ENCODE assay signal across 19 cellular contexts in the genomic region with DNA sequence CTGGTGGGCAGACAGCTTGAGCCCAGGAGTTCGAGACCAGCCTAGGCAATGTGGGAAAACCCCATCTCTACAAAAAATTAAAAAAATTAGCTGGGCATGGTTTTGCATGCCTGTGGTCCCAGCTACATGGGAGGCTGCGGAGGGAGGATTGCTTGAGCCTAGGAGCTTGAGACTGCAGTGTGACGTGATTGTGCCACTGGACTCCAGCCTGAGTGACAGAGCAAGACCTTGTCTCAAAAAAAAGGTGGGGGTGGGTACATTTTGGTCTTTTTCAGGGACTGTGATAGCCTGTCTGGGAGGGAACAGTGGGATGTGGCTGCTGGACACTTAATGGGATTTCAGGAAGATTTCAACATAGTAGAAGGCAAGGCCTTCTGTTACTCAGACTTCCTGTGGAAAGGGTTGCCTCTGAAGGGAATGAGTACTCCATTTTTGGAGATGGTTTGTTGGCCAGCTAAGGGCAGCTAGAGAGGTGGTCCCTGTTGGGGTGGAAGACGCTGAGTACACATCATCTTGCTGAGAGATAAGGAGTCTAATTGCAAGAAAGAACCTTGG. TPM values are rescaled to one million over a fixed set of nuclear protein-coding genes. Genes with fewer than 3 reads are reported as not detected.
DNase-seq lines count a peak whose midpoint lies in the region; ATAC-seq and TF ChIP-seq lines count a peak whose summit lies in the region.
"Had no signal": no experiment of that assay in that cellular context is flagged by ENCODE, and none has a peak within 500 bp of the region (broad histone marks: within the 10 kb centered on the region; RNA-seq: fewer than 3 reads in every experiment).

No MANE protein-coding gene starts in this region.

- H3K27me3 ChIP-seq in H7 (ENCODE audit: control insufficient read depth, insufficient read depth, low read length): no peaks in the 10 kb centered on the region

- no peak overlapping the region for H3K4me3 Mint-ChIP-seq in CD14-positive monocyte
- H3K4me3 Mint-ChIP-seq in effector memory CD8-positive, alpha-beta T cell: no peak overlapping the region
- H3K4me3 Mint-ChIP-seq: stimulated activated naive CD8-positive, alpha-beta T cell treated with anti-CD3 and anti-CD28 coated beads, Interleukin-15, Interleukin-2, amounts not matched to agents 100 ng/mL and 50 ng/mL, for 24 hours had no signal

- no peaks in the 10 kb centered on the region for H3K27me3 Mint-ChIP-seq in CD14-positive monocyte (ENCODE audit: low read depth in 3 of 3)
- H3K27me3 Mint-ChIP-seq in effector memory CD8-positive, alpha-beta T cell: no peaks in the 10 kb centered on the region
- H3K27me3 Mint-ChIP-seq: stimulated activated naive CD8-positive, alpha-beta T cell treated with anti-CD3 and anti-CD28 coated beads, Interleukin-15, Interleukin-2, amounts not matched to agents 100 ng/mL and 50 ng/mL, for 24 hours had no signal

- no peak for ATAC-seq in effector memory CD8-positive, alpha-beta T cell (replicated peaks)
- ATAC-seq in sciatic nerve (peak; percentile 60), GM21367 (IDR thresholded peaks at IDR 0.05; ENCODE audit: unreplicated experiment) (no peak), HG02981 (IDR thresholded peaks at IDR 0.05; ENCODE audit: unreplicated experiment) (no peak)
- ATAC-seq: GM12878, K562 had no signal

- DNase-seq in CD14-positive monocyte (ENCODE audit: low spot score) (no peak), NCI-H82 treated with DMSO at 0.1 percent for 48 hours (lab: John Stamatoyannopoulos, UW; ENCODE audit: unreplicated experiment) (peak; percentile 9), sciatic nerve (ENCODE audit: low spot score) (no peak), germinal center (ENCODE audit: low spot score) (no peak), H7 (no peak)
- no peak for DNase-seq in effector memory CD8-positive, alpha-beta T cell
- DNase-seq: activated CD4-positive, CD25-positive, alpha-beta regulatory T cell; anterior cingulate cortex; cortex of kidney; NCI-H2029; NCI-H510A treated with DMSO at 0.1 percent for 48 hours; Right ventricle myocardium superior had no signal

- no peaks in the 10 kb centered on the region for H3K36me3 ChIP-seq in H7 (replicated peaks; ENCODE audit: control insufficient read depth, insufficient read depth, low read length)

- H3K4me3 ChIP-seq in H7 (ENCODE audit: insufficient read depth, low read depth, low read length): no peak overlapping the region
- H3K4me3 ChIP-seq: GM12878, K562, lung had no signal

- peak overlapping the region in 4 of 7 donors; percentile 18 to 69 (median 52) for H3K27ac Mint-ChIP-seq in CD14-positive monocyte
- H3K27ac Mint-ChIP-seq in effector memory CD8-positive, alpha-beta T cell: peak overlapping the region; percentile 38 to 79
- H3K27ac Mint-ChIP-seq: activated T-helper 2 cell treated with anti-CD3 and anti-CD28 coated beads, Interferon-gamma antibody, Interleukin-2, Interleukin-4, amounts not matched to agents 10 μg/mL and 5 μg/mL and 100 μg/mL, durations not matched to agents 14 hours and 24 hours and 36 hours; stimulated activated naive CD8-positive, alpha-beta T cell treated with anti-CD3 and anti-CD28 coated beads, Interleukin-15, Interleukin-2, amounts not matched to agents 100 ng/mL and 50 ng/mL, for 24 hours had no signal

- peaks cover 67 to 84% of the 10 kb centered on the region in 2 donors for H3K36me3 Mint-ChIP-seq in CD14-positive monocyte
- H3K36me3 Mint-ChIP-seq in effector memory CD8-positive, alpha-beta T cell (ENCODE audit: insufficient read depth): peaks cover 14% of the 10 kb centered on the region

- H3K9me3 Mint-ChIP-seq in CD14-positive monocyte: peaks cover 0 to 5% (median 3%) of the 10 kb centered on the region in 7 donors
- no peaks in the 10 kb centered on the region for H3K9me3 Mint-ChIP-seq in effector memory CD8-positive, alpha-beta T cell
- H3K9me3 Mint-ChIP-seq: activated T-helper 2 cell treated with anti-CD3 and anti-CD28 coated beads, Interferon-gamma antibody, Interleukin-2, Interleukin-4, amounts not matched to agents 10 μg/mL and 5 μg/mL and 100 μg/mL, durations not matched to agents 14 hours and 24 hours and 36 hours; stimulated activated naive CD8-positive, alpha-beta T cell treated with anti-CD3 and anti-CD28 coated beads, Interleukin-15, Interleukin-2, amounts not matched to agents 100 ng/mL and 50 ng/mL, for 24 hours had no signal

- peaks cover 68% of the 10 kb centered on the region for H3K4me1 Mint-ChIP-seq in CD14-positive monocyte
- H3K4me1 Mint-ChIP-seq in effector memory CD8-positive, alpha-beta T cell (ENCODE audit: low read depth in 2 of 2): peaks cover 7 to 8% of the 10 kb centered on the region in 2 donors

- intact Hi-C loops in CD14-positive monocyte (cut with micrococcal nuclease) (loop anchor here in 1 of 2 donors (10.0 kb wide), 1 partner anchor 118 kb away; no protein-coding TSS in a partner anchor), sciatic nerve (cut with DNase I) (no loop called here)

- TF ChIP-seq CTCF in CD14-positive monocyte (IDR thresholded peaks at IDR 0.05): no peak

RNA-seq across cellular contexts. Expression of a gene that starts 40.6 kb away (rescaled TPM):
- 10 to 100 TPM; 16.4 to 27.3 TPM for polyA plus RNA-seq in CD14-positive monocyte
- total RNA-seq in sciatic nerve: 9.4 TPM
- 6.4 and 8.3 TPM in 2 replicates for total RNA-seq in H7 (2014; rRNA removed; shearing (Covaris generic))
